18 cellular contexts compared by ENCODE assay signal in genomic region chr19:35447870-35448492, GRCh38.
DNase-seq lines count a peak whose midpoint lies in the region; ATAC-seq, FAIRE-seq and TF ChIP-seq lines count a peak whose summit lies in the region.
"Had no signal": no experiment of that assay in that cellular context is flagged by ENCODE, and none has a peak within 500 bp of the region (broad histone marks: within the 10 kb centered on the region; RNA-seq: fewer than 3 reads in every experiment).

Gene FFAR2, plus strand, starts transcription at chr19:35448257. Its CDS starts 1,458 bp downstream, at chr19:35449715.

- H3K27me3 ChIP-seq in BLaER1: no peaks in the 10 kb centered on the region

- H3K9ac ChIP-seq in BLaER1: no peak within 1 kb of the TSS

- peak within 1 kb of the TSS; percentile 65 for H3K4me2 ChIP-seq in BLaER1

- no peak within 1 kb of the TSS for H3K4me3 ChIP-seq in BLaER1

- intact Hi-C loops in dendritic cell treated with granulocyte-macrophage colony-stimulating factor and Interleukin-4, amounts not matched to agents 40 ng/mL and 50 ng/mL, for 4 days (cut with micrococcal nuclease): loop anchor here (2.0 kb wide), 1 partner anchor 15 kb away; no protein-coding TSS in a partner anchor

- peak within 1 kb of the TSS; percentile 87 for H3K27ac Mint-ChIP-seq in dendritic cell treated with granulocyte-macrophage colony-stimulating factor and Interleukin-4, amounts not matched to agents 40 ng/mL and 50 ng/mL, for 4 days
- peak within 1 kb of the TSS in 2 of 3 experiments; percentile 1 to 35 for H3K27ac Mint-ChIP-seq in nephron
- H3K27ac Mint-ChIP-seq: activated CD4-positive, alpha-beta T cell treated with anti-CD3 and anti-CD28 coated beads for 36 hours had no signal

- no peaks in the 10 kb centered on the region for H4K20me1 ChIP-seq in BLaER1

- ATAC-seq in HG02623 (IDR thresholded peaks at IDR 0.05; ENCODE audit: unreplicated experiment): no peak
- ATAC-seq: activated CD4-positive, alpha-beta T cell treated with anti-CD3 and anti-CD28 coated beads for 36 hours had no signal

- H3K36me3 Mint-ChIP-seq in dendritic cell treated with granulocyte-macrophage colony-stimulating factor and Interleukin-4, amounts not matched to agents 40 ng/mL and 50 ng/mL, for 4 days (ENCODE audit: low read depth): no peaks in the 10 kb centered on the region
- H3K36me3 Mint-ChIP-seq in nephron (ENCODE audit: low read depth): no peaks in the 10 kb centered on the region

- H3K27ac ChIP-seq in BLaER1: no peak within 1 kb of the TSS

- peaks cover 73% of the 10 kb centered on the region for H3K4me1 Mint-ChIP-seq in dendritic cell treated with granulocyte-macrophage colony-stimulating factor and Interleukin-4, amounts not matched to agents 40 ng/mL and 50 ng/mL, for 4 days (ENCODE audit: low read depth)
- peaks cover 5% of the 10 kb centered on the region for H3K4me1 Mint-ChIP-seq in nephron

- no peaks in the 10 kb centered on the region for H3K9me3 ChIP-seq in BLaER1

- H3K4me3 Mint-ChIP-seq in dendritic cell treated with granulocyte-macrophage colony-stimulating factor and Interleukin-4, amounts not matched to agents 40 ng/mL and 50 ng/mL, for 4 days: peak within 1 kb of the TSS; percentile 28
- no peak within 1 kb of the TSS for H3K4me3 Mint-ChIP-seq in nephron
- H3K4me3 Mint-ChIP-seq: activated CD4-positive, alpha-beta T cell treated with anti-CD3 and anti-CD28 coated beads for 36 hours had no signal

- no peaks in the 10 kb centered on the region for H3K36me3 ChIP-seq in BLaER1

- peaks cover 20% of the 10 kb centered on the region for H3K27me3 Mint-ChIP-seq in dendritic cell treated with granulocyte-macrophage colony-stimulating factor and Interleukin-4, amounts not matched to agents 40 ng/mL and 50 ng/mL, for 4 days
- peaks cover 22% of the 10 kb centered on the region for H3K27me3 Mint-ChIP-seq in nephron (ENCODE audit: low read depth)

- H3K4me1 ChIP-seq in BLaER1: peaks cover 53% of the 10 kb centered on the region

- DNase-seq in GM18507 (ENCODE audit: extremely low spot score, insufficient read length, low read depth) (no peak), HPDE6-E6E7 (ENCODE audit: extremely low spot score) (no peak), NCI-H748 treated with DMSO at 0.1 percent for 48 hours (lab: John Stamatoyannopoulos, UW) (no peak), DMS79 treated with DMSO at 0.1 percent for 48 hours (lab: John Stamatoyannopoulos, UW) (no peak)
- DNase-seq: activated CD4-positive, alpha-beta T cell treated with anti-CD3 and anti-CD28 coated beads for 36 hours; activated naive CD4-positive, alpha-beta T cell treated with anti-CD3 and anti-CD28 coated beads, Interleukin-2, amount 50 U/mL, for 16 hours; DMS79; effector CD8-positive, alpha-beta T cell; H7; NCI-H2081 treated with DMSO at 0.1 percent for 48 hours; NCI-H82; RPMI8226; substantia nigra had no signal

- H3K9me3 Mint-ChIP-seq in dendritic cell treated with granulocyte-macrophage colony-stimulating factor and Interleukin-4, amounts not matched to agents 40 ng/mL and 50 ng/mL, for 4 days: no peaks in the 10 kb centered on the region
- no peaks in the 10 kb centered on the region for H3K9me3 Mint-ChIP-seq in nephron

- TF ChIP-seq CTCF in nephron (IDR thresholded peaks at IDR 0.05; ENCODE audit: unreplicated experiment in 3 of 3): no peak

- peak; percentile 9 for FAIRE-seq in GM18507 (lab: Jason Lieb, UNC)
- FAIRE-seq: bronchial epithelial cell had no signal
